8 cellular contexts compared by ENCODE assay signal in genomic region chrX:70132877-70133302, GRCh38.
DNase-seq lines count a peak whose midpoint lies in the region; ATAC-seq and TF ChIP-seq lines count a peak whose summit lies in the region.

No MANE protein-coding gene starts in this region.

- no peaks in the 10 kb centered on the region for H3K27me3 Mint-ChIP-seq in activated naive CD4-positive, alpha-beta T cell treated with anti-CD3 and anti-CD28 coated beads, Interleukin-2, amount 10 ng/mL, durations not matched to agents 7 days and 5 days

- TF ChIP-seq POLR2A in Raji (IDR thresholded peaks at IDR 0.05; ENCODE audit: insufficient read depth, low read depth, low read length), result peak; percentile 26; the same call in 1 of the 2 replicates

- no peak overlapping the region for H3K27ac ChIP-seq in rectal smooth muscle tissue (ENCODE audit: low read depth, low read length)

- CTCF ChIA-PET in activated naive CD4-positive, alpha-beta T cell treated with anti-CD3 and anti-CD28 coated beads, Interleukin-2, amount 10 ng/mL, durations not matched to agents 7 days and 5 days (lab: Charles Lee), result interaction anchor here (0.8 to 1.5 kb wide), 9 partner anchors 13 to 300 kb away, joined by 3 to 6 read pairs (median 3); no protein-coding TSS in a partner anchor

- peaks cover 13% of the 10 kb centered on the region for H3K36me3 Mint-ChIP-seq in activated naive CD4-positive, alpha-beta T cell treated with anti-CD3 and anti-CD28 coated beads, Interleukin-2, amount 10 ng/mL, durations not matched to agents 7 days and 5 days

- H3K4me1 Mint-ChIP-seq in activated naive CD4-positive, alpha-beta T cell treated with anti-CD3 and anti-CD28 coated beads, Interleukin-2, amount 10 ng/mL, durations not matched to agents 7 days and 5 days, result peaks cover 43% of the 10 kb centered on the region

- TF ChIP-seq CTCF in fibroblast of pulmonary artery (IDR thresholded peaks at IDR 0.05; ENCODE audit: low read length, missing control alignments), result no peak

- H3K27me3 ChIP-seq in rectal smooth muscle tissue (ENCODE audit: control insufficient read depth, insufficient read depth, low read length), result no peaks in the 10 kb centered on the region

- H3K9ac ChIP-seq in rectal smooth muscle tissue (ENCODE audit: low read length), result no peak overlapping the region

- H3K9me3 Mint-ChIP-seq in activated naive CD4-positive, alpha-beta T cell treated with anti-CD3 and anti-CD28 coated beads, Interleukin-2, amount 10 ng/mL, durations not matched to agents 7 days and 5 days, result no peaks in the 10 kb centered on the region

- peaks cover 2% of the 10 kb centered on the region for H3K36me3 ChIP-seq in rectal smooth muscle tissue (ENCODE audit: control insufficient read depth, insufficient read depth, low read length)

- no peak for DNase-seq in activated naive CD4-positive, alpha-beta T cell treated with anti-CD3 and anti-CD28 coated beads, Interleukin-2, amount 10 ng/mL, durations not matched to agents 7 days and 5 days
- DNase-seq in activated naive CD4-positive, alpha-beta T cell treated with anti-CD3 and anti-CD28 coated beads, Interleukin-2, amount 50 U/mL, for 16 hours, result no peak
- no peak for DNase-seq in fibroblast of pulmonary artery (ENCODE audit: low read depth)
- no peak for DNase-seq in anterior cingulate cortex (lab: John Stamatoyannopoulos, UW)

- H3K4me1 ChIP-seq in rectal smooth muscle tissue (ENCODE audit: control insufficient read depth, insufficient read depth, low read length), result no peaks in the 10 kb centered on the region

- H3K4me3 Mint-ChIP-seq in activated naive CD4-positive, alpha-beta T cell treated with anti-CD3 and anti-CD28 coated beads, Interleukin-2, amount 10 ng/mL, durations not matched to agents 7 days and 5 days, result peak overlapping the region; percentile 94

- H3K27ac Mint-ChIP-seq in activated naive CD4-positive, alpha-beta T cell treated with anti-CD3 and anti-CD28 coated beads, Interleukin-2, amount 10 ng/mL, durations not matched to agents 7 days and 5 days, result peak overlapping the region; percentile 93

- no peak for ATAC-seq in GM18511 (IDR thresholded peaks at IDR 0.05; ENCODE audit: unreplicated experiment)
- no peak for ATAC-seq in GM19463 (IDR thresholded peaks at IDR 0.05; ENCODE audit: unreplicated experiment)

- H3K4me3 ChIP-seq in fibroblast of pulmonary artery (replicated peaks; ENCODE audit: low read depth, low read length) (peak overlapping the region; percentile 85), rectal smooth muscle tissue (ENCODE audit: low read length) (peak overlapping the region; percentile 82)
